In the genomic region with DNA sequence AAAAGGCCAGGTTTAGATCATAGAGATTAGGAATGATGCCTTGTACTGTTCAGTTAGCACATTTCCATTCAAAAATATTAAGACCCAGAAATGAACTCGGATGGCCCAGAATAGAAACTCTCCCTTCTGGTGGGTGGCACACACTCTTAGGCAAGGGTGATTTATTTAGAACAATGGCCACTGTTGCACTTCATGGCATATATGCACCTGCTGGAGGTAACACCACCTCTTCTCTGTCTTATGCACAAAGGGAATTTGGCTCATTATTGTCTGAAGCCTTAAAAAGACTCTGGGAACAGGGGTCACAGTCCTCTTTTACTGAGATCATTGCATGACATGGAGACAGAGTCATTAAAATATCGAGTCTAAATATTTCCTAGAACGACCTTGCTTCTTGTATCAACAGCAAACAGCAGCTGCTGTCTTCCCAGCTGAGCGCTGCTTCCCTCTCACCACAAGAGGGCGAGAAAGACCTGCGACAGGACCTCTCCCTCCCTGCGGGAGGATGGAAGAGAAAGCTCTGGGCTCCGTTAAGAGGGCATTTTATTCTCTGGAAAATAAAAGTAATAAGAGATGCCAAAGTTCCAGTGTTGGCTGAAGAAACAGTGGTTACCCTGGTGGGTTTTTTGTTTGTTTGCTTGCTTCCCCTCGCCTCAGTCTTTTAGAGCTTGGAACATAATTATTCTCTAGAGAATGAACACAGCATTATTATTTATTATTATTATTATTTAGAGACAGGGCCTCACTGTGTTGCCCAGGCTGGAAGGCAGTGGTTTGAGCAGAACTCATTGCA, we compare ENCODE assay signal across 8 cellular contexts. TPM values are rescaled to one million over a fixed set of nuclear protein-coding genes. Genes with fewer than 3 reads are reported as not detected.
DNase-seq lines count a peak whose midpoint lies in the region; TF ChIP-seq lines count a peak whose summit lies in the region.

No MANE protein-coding gene starts in this region.

- TF ChIP-seq CTCF in GM20000 (IDR thresholded peaks at IDR 0.05; ENCODE audit: extremely low read depth, missing control alignments) (peak; percentile 88), endothelial cell (IDR thresholded peaks at IDR 0.05; ENCODE audit: unreplicated experiment) (peak; percentile 74)

- peaks cover 3% of the 10 kb centered on the region for H3K4me1 Mint-ChIP-seq in endothelial cell (ENCODE audit: unreplicated experiment)

- no peak overlapping the region for H3K4me3 Mint-ChIP-seq in endothelial cell (ENCODE audit: unreplicated experiment)

- peaks cover 1% of the 10 kb centered on the region for H3K27me3 Mint-ChIP-seq in endothelial cell (ENCODE audit: unreplicated experiment)

- no peaks in the 10 kb centered on the region for H3K36me3 Mint-ChIP-seq in endothelial cell (ENCODE audit: low read depth, unreplicated experiment)

- no peak overlapping the region for H3K27ac Mint-ChIP-seq in endothelial cell (ENCODE audit: unreplicated experiment)

- DNase-seq in D341Med (ENCODE audit: low spot score), result peak; percentile 84
- DNase-seq in GM20000 (ENCODE audit: low spot score), result peak; percentile 83
- DNase-seq in HPDE6-E6E7 (ENCODE audit: extremely low spot score), result peak; percentile 37
- peak; percentile 34 to 67 for DNase-seq in NOMO-1 (lab: John Stamatoyannopoulos, UW; ENCODE audit: unreplicated experiment in 2 of 2)
- peak; percentile 32 to 47 for DNase-seq in activated CD8-positive, alpha-beta memory T cell treated with anti-CD3 and anti-CD28 coated beads for 4 hours (ENCODE audit: low read depth in 2 of 2)
- DNase-seq in endothelial cell (ENCODE audit: low spot score), result peak; percentile 78
- peak; percentile 83 for DNase-seq in middle frontal gyrus (ENCODE audit: extremely low spot score, low spot score)
- peak; percentile 77 for DNase-seq in stimulated activated CD8-positive, alpha-beta memory T cell treated with anti-CD3 and anti-CD28 coated beads, Interleukin-4, amount 100 ng/mL, for 48 hours

- no peaks in the 10 kb centered on the region for H3K9me3 Mint-ChIP-seq in endothelial cell (ENCODE audit: unreplicated experiment)

RNA-seq across cellular contexts. Expression of a gene that starts 13.5 kb away (rescaled TPM):
- total RNA-seq in endothelial cell (ENCODE audit: unreplicated experiment), result 13.3 TPM

Comparison
In these comparisons a context has a peak if more than half of its experiments do, and no peak if none do; other contexts are left out.
1. Peak in every context shown above with its lines: DNase-seq.